Comparison of ENCODE assay signal across 8 cellular contexts in genomic region chr11:6505577-6506240, GRCh38. TPM values are rescaled to one million over a fixed set of nuclear protein-coding genes. Genes with fewer than 3 reads are reported as not detected.
DNase-seq lines count a peak whose midpoint lies in the region; ATAC-seq, FAIRE-seq and TF ChIP-seq lines count a peak whose summit lies in the region.

No MANE protein-coding gene starts in this region.

- no peak overlapping the region for H3K4me2 ChIP-seq in PC-3 (ENCODE audit: low read length)
- no peak overlapping the region for H3K4me2 ChIP-seq in endothelial cell of umbilical vein (ENCODE audit: insufficient read depth, low read length)

- H3K4me1 ChIP-seq in PC-3 (ENCODE audit: insufficient read depth, low read length) (no peaks in the 10 kb centered on the region), endothelial cell of umbilical vein (ENCODE audit: control insufficient read depth, extremely low read depth, insufficient read depth, low read length) (no peaks in the 10 kb centered on the region), mucosa of descending colon (ENCODE audit: low read depth) (no peaks in the 10 kb centered on the region)

- intact Hi-C loops in activated CD4-positive, alpha-beta T cell treated with anti-CD3 and anti-CD28 coated beads, Interleukin-2, amount 10 ng/mL, durations not matched to agents 24 days and 14 days (cut with micrococcal nuclease) = loop anchor here (1.0 kb wide), 1 partner anchor 126 kb away; no protein-coding TSS in a partner anchor
- intact Hi-C loops in PC-3 (cut with micrococcal nuclease) = loop anchor here (1.0 kb wide), 3 partner anchors 29 to 126 kb away; no protein-coding TSS in a partner anchor
- intact Hi-C loops in endothelial cell of umbilical vein (cut with micrococcal nuclease) = loop anchor here (1.0 kb wide), 2 partner anchors 66 to 126 kb away; no protein-coding TSS in a partner anchor
- intact Hi-C loops in mucosa of descending colon (cut with DNase I, micrococcal nuclease) = loop anchor here in 1 of 2 donors (2.0 to 5.0 kb wide), 2 partner anchors 68 to 127 kb away; no protein-coding TSS in a partner anchor

- peak; percentile 70 for DNase-seq in activated CD4-positive, alpha-beta T cell treated with anti-CD3 and anti-CD28 coated beads, Interleukin-2, amount 10 ng/mL, durations not matched to agents 24 days and 14 days
- no peak for DNase-seq in activated CD4-positive, alpha-beta T cell treated with anti-CD3 and anti-CD28 coated beads, Interleukin-2, amount 50 U/mL, for 48 hours
- peak; percentile 58 for DNase-seq in PC-3
- DNase-seq in endothelial cell of umbilical vein (ENCODE audit: low read depth, low spot score) = peak; percentile 67
- DNase-seq in mucosa of descending colon = peak in 1 of 3 donors; percentile 70

- ATAC-seq in HG03521 (IDR thresholded peaks at IDR 0.05; ENCODE audit: unreplicated experiment) (peak; percentile 58), PC-3 (peak; percentile 85), mucosa of descending colon (peak; percentile 79), GM18909 (IDR thresholded peaks at IDR 0.05; ENCODE audit: poor library complexity, unreplicated experiment) (no peak), HG03342 (IDR thresholded peaks at IDR 0.05; ENCODE audit: unreplicated experiment) (no peak)

- H4K20me1 ChIP-seq in PC-3 (ENCODE audit: low read length) (no peaks in the 10 kb centered on the region), endothelial cell of umbilical vein (replicated peaks; ENCODE audit: control insufficient read depth, extremely low read depth, insufficient read depth, low read length) (no peaks in the 10 kb centered on the region)

- no peaks in the 10 kb centered on the region for H3K9me3 Mint-ChIP-seq in activated CD4-positive, alpha-beta T cell treated with anti-CD3 and anti-CD28 coated beads, Interleukin-2, amount 10 ng/mL, durations not matched to agents 24 days and 14 days

- no peaks in the 10 kb centered on the region for H3K9me1 ChIP-seq in endothelial cell of umbilical vein (replicated peaks; ENCODE audit: control insufficient read depth, extremely low read depth, insufficient read depth, low read length)

- H2AFZ ChIP-seq in PC-3 (ENCODE audit: low read length) (no peak overlapping the region), endothelial cell of umbilical vein (ENCODE audit: low read depth, low read length) (no peak overlapping the region)

- CTCF ChIA-PET in PC-3 (lab: Charles Lee) (interaction anchor here (1.9 kb wide), 1 partner anchor 126 kb away, joined by 13 read pairs; no protein-coding TSS in a partner anchor), endothelial cell of umbilical vein (lab: Charles Lee) (interaction anchor here (0.6 to 5.9 kb wide), 26 partner anchors 9 to 151 kb away, joined by 3 to 180 read pairs (median 5); partner anchors contain the start of genes APBB1, ARFIP2, DNHD1 and HPX)

- peak; percentile 87 for TF ChIP-seq CTCF in PC-3 (conservative IDR thresholded peaks at IDR 0.05; ENCODE audit: low read depth, low read length)
- peak; percentile 58 to 66 for TF ChIP-seq CTCF in endothelial cell of umbilical vein (IDR thresholded peaks at IDR 0.05; ENCODE audit: extremely low read depth in 1 of 2, insufficient read depth in 1 of 2, low read depth in 1 of 2, low read length in 2 of 2)
- peak; percentile 63 for TF ChIP-seq CTCF in mucosa of descending colon (IDR thresholded peaks at IDR 0.05)

- H3K79me2 ChIP-seq in PC-3 (ENCODE audit: low read length) = no peaks in the 10 kb centered on the region
- no peaks in the 10 kb centered on the region for H3K79me2 ChIP-seq in endothelial cell of umbilical vein (ENCODE audit: control insufficient read depth, insufficient read depth, low read length)

- H3K27ac Mint-ChIP-seq in activated CD4-positive, alpha-beta T cell treated with anti-CD3 and anti-CD28 coated beads, Interleukin-2, amount 10 ng/mL, durations not matched to agents 24 days and 14 days = no peak overlapping the region

- dilution Hi-C loops in endothelial cell of umbilical vein (cut with MboI; ENCODE audit: extremely low pct_ligation_motif_present, low sequenced_read_pairs) = no loop called here

- no peak overlapping the region for H3K27ac ChIP-seq in PC-3 (ENCODE audit: low read length)
- no peak overlapping the region for H3K27ac ChIP-seq in endothelial cell of umbilical vein (ENCODE audit: insufficient read depth, low read depth, low read length)

- H3F3A ChIP-seq in PC-3 (ENCODE audit: low read length, unreplicated experiment) = no peaks in the 10 kb centered on the region

- H3K4me3 ChIP-seq in PC-3 (ENCODE audit: low read length) = no peak overlapping the region
- no peak overlapping the region for H3K4me3 ChIP-seq in endothelial cell of umbilical vein (replicated peaks in 1 of 3; ENCODE audit: insufficient read depth in 1 of 3, low read depth in 1 of 3, low read length in 3 of 3)
- no peak overlapping the region for H3K4me3 ChIP-seq in mucosa of descending colon

- FAIRE-seq in endothelial cell of umbilical vein (lab: Jason Lieb, UNC) = peak; percentile 72

- no peak for TF ChIP-seq POLR2A in endothelial cell of umbilical vein (IDR thresholded peaks at IDR 0.05; ENCODE audit: low read depth, low read length)

- H3K9me2 ChIP-seq in PC-3 (replicated peaks; ENCODE audit: low read length) = no peaks in the 10 kb centered on the region

- H3K4me1 Mint-ChIP-seq in activated CD4-positive, alpha-beta T cell treated with anti-CD3 and anti-CD28 coated beads, Interleukin-2, amount 10 ng/mL, durations not matched to agents 24 days and 14 days = peaks cover 6% of the 10 kb centered on the region

- H3K27me3 ChIP-seq in PC-3 (ENCODE audit: low read length) (no peaks in the 10 kb centered on the region), endothelial cell of umbilical vein (ENCODE audit: control insufficient read depth in 2 of 2, insufficient read depth in 2 of 2, low read length in 2 of 2) (no peaks in the 10 kb centered on the region)

- no peak overlapping the region for H3K4me3 Mint-ChIP-seq in activated CD4-positive, alpha-beta T cell treated with anti-CD3 and anti-CD28 coated beads, Interleukin-2, amount 10 ng/mL, durations not matched to agents 24 days and 14 days

- POLR2A ChIA-PET in PC-3 (lab: Charles Lee; ENCODE audit: unreplicated experiment) = interaction anchor here (0.6 kb wide), 1 partner anchor 24 kb away, joined by 3 read pairs; the partner anchor contains the start of genes ARFIP2 and TIMM10B
- POLR2A ChIA-PET in endothelial cell of umbilical vein (lab: Charles Lee) = no interaction called here

- no peaks in the 10 kb centered on the region for H3K27me3 Mint-ChIP-seq in activated CD4-positive, alpha-beta T cell treated with anti-CD3 and anti-CD28 coated beads, Interleukin-2, amount 10 ng/mL, durations not matched to agents 24 days and 14 days

- BruUV-seq in PC-3 (replicated peaks; lab: Mats Ljungman, UMichigan) = no TSS peak
- BruUV-seq in endothelial cell of umbilical vein (replicated peaks; lab: Mats Ljungman, UMichigan) = no TSS peak

- peaks cover 26% of the 10 kb centered on the region for H3K36me3 Mint-ChIP-seq in activated CD4-positive, alpha-beta T cell treated with anti-CD3 and anti-CD28 coated beads, Interleukin-2, amount 10 ng/mL, durations not matched to agents 24 days and 14 days (ENCODE audit: low read depth)

- H3K9ac ChIP-seq in PC-3 (ENCODE audit: low read length) = no peak overlapping the region
- no peak overlapping the region for H3K9ac ChIP-seq in endothelial cell of umbilical vein (replicated peaks; ENCODE audit: extremely low read depth, insufficient read depth, low read length)

- H3K9me3 ChIP-seq in PC-3 (ENCODE audit: low read length) (no peaks in the 10 kb centered on the region), endothelial cell of umbilical vein (replicated peaks; ENCODE audit: control insufficient read depth, insufficient read depth, low read length) (no peaks in the 10 kb centered on the region), mucosa of descending colon (no peaks in the 10 kb centered on the region)

- H3K36me3 ChIP-seq in PC-3 (ENCODE audit: low read depth, low read length) = no peaks in the 10 kb centered on the region
- H3K36me3 ChIP-seq in endothelial cell of umbilical vein (ENCODE audit: control insufficient read depth in 2 of 2, extremely low read depth in 1 of 2, insufficient read depth in 2 of 2, low read length in 2 of 2) = no peaks in the 10 kb centered on the region
- no peaks in the 10 kb centered on the region for H3K36me3 ChIP-seq in mucosa of descending colon (ENCODE audit: low read depth)

RNA-seq across cellular contexts. Expression of gene DNHD1, which starts 8.6 kb away (rescaled TPM):
- total RNA-seq in activated CD4-positive, alpha-beta T cell treated with anti-CD3 and anti-CD28 coated beads, Interleukin-2, amount 10 ng/mL, durations not matched to agents 24 days and 14 days = 21.5 and 22.8 TPM in 2 replicates
- total RNA-seq in PC-3 (2014; rRNA removed) = 9.3 and 14.5 TPM in 2 replicates
- total RNA-seq in endothelial cell of umbilical vein = 6.5 and 8.6 TPM in 2 replicates
- polyA plus RNA-seq in endothelial cell of umbilical vein = 3.7 and 4.4 TPM in 2 replicates
- polyA plus RNA-seq in endothelial cell of umbilical vein (2011; cell fraction: cytosol; rRNA removed) = 0.85 and 1.3 TPM in 2 replicates
- 29.1 and 33.8 TPM in 2 replicates for polyA plus RNA-seq in endothelial cell of umbilical vein (2011; cell fraction: nucleus; rRNA removed)
- 3.2 and 4.4 TPM in 2 replicates for polyA plus RNA-seq in endothelial cell of umbilical vein (2012)
- polyA minus RNA-seq in endothelial cell of umbilical vein = 19.2 and 24.5 TPM in 2 replicates
- polyA minus RNA-seq in endothelial cell of umbilical vein (2011; cell fraction: cytosol; rRNA and poly(A)+ RNA removed) = 6.0 TPM
- polyA minus RNA-seq in endothelial cell of umbilical vein (2011; cell fraction: nucleus; rRNA and poly(A)+ RNA removed) = 18.9 and 23.4 TPM in 2 replicates
- total RNA-seq in mucosa of descending colon = 10 to 100 TPM; 12.9 to 17.7 (median 15.5) TPM

RNA-seq across cellular contexts. Expression of gene TIMM10B, which starts 24.4 kb away (rescaled TPM):
- total RNA-seq in activated CD4-positive, alpha-beta T cell treated with anti-CD3 and anti-CD28 coated beads, Interleukin-2, amount 10 ng/mL, durations not matched to agents 24 days and 14 days = 41.3 and 47.4 TPM in 2 replicates
- total RNA-seq in PC-3 (2014; rRNA removed) (25.5 and 26.4 TPM in 2 replicates), endothelial cell of umbilical vein (29.2 and 31.3 TPM in 2 replicates), mucosa of descending colon (10 to 100 TPM; 36.9 to 42.4 (median 41.0) TPM)
- polyA plus RNA-seq in endothelial cell of umbilical vein = 36.5 and 41.8 TPM in 2 replicates
- polyA plus RNA-seq in endothelial cell of umbilical vein (2011; cell fraction: cytosol; rRNA removed) = 27.9 and 34.4 TPM in 2 replicates
- 37.3 and 38.2 TPM in 2 replicates for polyA plus RNA-seq in endothelial cell of umbilical vein (2011; cell fraction: nucleus; rRNA removed)
- 22.2 and 26.3 TPM in 2 replicates for polyA plus RNA-seq in endothelial cell of umbilical vein (2012)
- 27.1 and 43.6 TPM in 2 replicates for polyA minus RNA-seq in endothelial cell of umbilical vein
- 22.1 TPM for polyA minus RNA-seq in endothelial cell of umbilical vein (2011; cell fraction: cytosol; rRNA and poly(A)+ RNA removed)
- 48.0 and 51.8 TPM in 2 replicates for polyA minus RNA-seq in endothelial cell of umbilical vein (2011; cell fraction: nucleus; rRNA and poly(A)+ RNA removed)

RNA-seq across cellular contexts. Expression of gene ARFIP2, which starts 24.6 kb away (rescaled TPM):
- total RNA-seq in activated CD4-positive, alpha-beta T cell treated with anti-CD3 and anti-CD28 coated beads, Interleukin-2, amount 10 ng/mL, durations not matched to agents 24 days and 14 days = 50.8 and 51.2 TPM in 2 replicates
- total RNA-seq in PC-3 (2014; rRNA removed) (57.2 and 65.2 TPM in 2 replicates), endothelial cell of umbilical vein (46.7 and 48.4 TPM in 2 replicates), mucosa of descending colon (10 to 100 TPM; 52.7 to 85.0 (median 76.6) TPM)
- polyA plus RNA-seq in endothelial cell of umbilical vein = 62.9 and 64.6 TPM in 2 replicates
- polyA plus RNA-seq in endothelial cell of umbilical vein (2011; cell fraction: cytosol; rRNA removed) = 62.8 and 66.9 TPM in 2 replicates
- 182 and 186 TPM in 2 replicates for polyA plus RNA-seq in endothelial cell of umbilical vein (2011; cell fraction: nucleus; rRNA removed)
- polyA plus RNA-seq in endothelial cell of umbilical vein (2012) = 45.9 and 53.9 TPM in 2 replicates
- polyA minus RNA-seq in endothelial cell of umbilical vein = 69.7 and 72.9 TPM in 2 replicates
- polyA minus RNA-seq in endothelial cell of umbilical vein (2011; cell fraction: cytosol; rRNA and poly(A)+ RNA removed) = 30.1 TPM
- polyA minus RNA-seq in endothelial cell of umbilical vein (2011; cell fraction: nucleus; rRNA and poly(A)+ RNA removed) = 44.2 and 61.9 TPM in 2 replicates

RNA-seq across cellular contexts. Expression of gene TRIM3, which starts 32.0 kb away (rescaled TPM):
- total RNA-seq in activated CD4-positive, alpha-beta T cell treated with anti-CD3 and anti-CD28 coated beads, Interleukin-2, amount 10 ng/mL, durations not matched to agents 24 days and 14 days = 3.4 and 4.1 TPM in 2 replicates
- total RNA-seq in PC-3 (2014; rRNA removed) (20.3 and 24.7 TPM in 2 replicates), endothelial cell of umbilical vein (25.6 and 29.2 TPM in 2 replicates), mucosa of descending colon (10 to 100 TPM; 28.0 to 57.8 (median 48.4) TPM)
- 21.8 and 22.2 TPM in 2 replicates for polyA plus RNA-seq in endothelial cell of umbilical vein
- 10.5 and 14.0 TPM in 2 replicates for polyA plus RNA-seq in endothelial cell of umbilical vein (2011; cell fraction: cytosol; rRNA removed)
- polyA plus RNA-seq in endothelial cell of umbilical vein (2011; cell fraction: nucleus; rRNA removed) = 86.5 and 90.7 TPM in 2 replicates
- polyA plus RNA-seq in endothelial cell of umbilical vein (2012) = 20.7 and 23.7 TPM in 2 replicates
- 27.8 and 39.3 TPM in 2 replicates for polyA minus RNA-seq in endothelial cell of umbilical vein
- 3.0 TPM for polyA minus RNA-seq in endothelial cell of umbilical vein (2011; cell fraction: cytosol; rRNA and poly(A)+ RNA removed)
- 23.7 and 34.0 TPM in 2 replicates for polyA minus RNA-seq in endothelial cell of umbilical vein (2011; cell fraction: nucleus; rRNA and poly(A)+ RNA removed)

Comparison
In these comparisons a context has a peak if more than half of its experiments do, and no peak if none do; other contexts are left out.
1. DNase-seq: peak in activated CD4-positive, alpha-beta T cell treated with anti-CD3 and anti-CD28 coated beads, Interleukin-2, amount 10 ng/mL, durations not matched to agents 24 days and 14 days (single experiment), PC-3 (single experiment) and endothelial cell of umbilical vein (single experiment); none in activated CD4-positive, alpha-beta T cell treated with anti-CD3 and anti-CD28 coated beads, Interleukin-2, amount 50 U/mL, for 48 hours (0 of 2).
2. ATAC-seq: peak in HG03521 (single experiment), PC-3 (single experiment) and mucosa of descending colon (single experiment); none in GM18909 (single experiment) and HG03342 (single experiment).
3. Peak in every context shown above with its lines, with median percentiles within 50 percentile points of each other: CTCF ChIP-seq.